In genomic region chr9:78542491-78543175, GRCh38 we compare ENCODE assay signal across 27 cellular contexts.
DNase-seq lines count a peak whose midpoint lies in the region; ATAC-seq and TF ChIP-seq lines count a peak whose summit lies in the region.
"Had no signal": no experiment of that assay in that cellular context is flagged by ENCODE, and none has a peak within 500 bp of the region (broad histone marks: within the 10 kb centered on the region; RNA-seq: fewer than 3 reads in every experiment).

No MANE protein-coding gene starts in this region.

- H3K9ac ChIP-seq in HUES6 (ENCODE audit: low read length) = no peak overlapping the region

- H3K9me3 ChIP-seq in HUES6 (ENCODE audit: control insufficient read depth, insufficient read depth, low read depth, low read length) (no peaks in the 10 kb centered on the region), heart right ventricle (no peaks in the 10 kb centered on the region)
- H3K9me3 ChIP-seq: ascending aorta, BE2C, mucosa of descending colon, neutrophil, psoas muscle had no signal

- H3K27me3 ChIP-seq in HUES6 (ENCODE audit: control insufficient read depth, insufficient read depth, low read length) = no peaks in the 10 kb centered on the region
- H3K27me3 ChIP-seq in heart right ventricle = peaks cover 0 to 4% (median 0%) of the 10 kb centered on the region in 7 donors
- H3K27me3 ChIP-seq: ascending aorta, BE2C, neutrophil had no signal

- peaks cover 2% of the 10 kb centered on the region for H3K9me3 Mint-ChIP-seq in glutamatergic neuron (ENCODE audit: unreplicated experiment)
- H3K9me3 Mint-ChIP-seq in neural crest cell = peaks cover 2% of the 10 kb centered on the region
- H3K9me3 Mint-ChIP-seq: activated naive CD4-positive, alpha-beta T cell treated with anti-CD3 and anti-CD28 coated beads, Interleukin-2, amount 50 U/mL, for 72 hours; activated T-helper 2 cell treated with anti-CD3 and anti-CD28 coated beads, Interferon-gamma antibody, Interleukin-2, Interleukin-4, amounts not matched to agents 10 μg/mL and 5 μg/mL and 100 μg/mL, durations not matched to agents 14 hours and 24 hours and 36 hours; type B pancreatic cell had no signal

- no peak for TF ChIP-seq POLR2A in erythroblast (IDR thresholded peaks at IDR 0.05; ENCODE audit: low read length)

- peaks cover 31% of the 10 kb centered on the region for H3K4me1 ChIP-seq in HUES6 (ENCODE audit: control insufficient read depth, insufficient read depth, low read length)
- H3K4me1 ChIP-seq in heart right ventricle = no peaks in the 10 kb centered on the region
- H3K4me1 ChIP-seq: ascending aorta had no signal

- peak; percentile 20 for DNase-seq in Ammon's horn (ENCODE audit: low spot score)
- DNase-seq in glutamatergic neuron = peak; percentile 21
- no peak for DNase-seq in neural crest cell (ENCODE audit: low read depth, low spot score)
- DNase-seq in heart right ventricle = no peak
- no peak for DNase-seq in DMS114 treated with DMSO at 0.1 percent for 48 hours (lab: John Stamatoyannopoulos, UW; ENCODE audit: unreplicated experiment)
- no peak for DNase-seq in erythroblast (lab: John Stamatoyannopoulos, UW)
- DNase-seq: BE2C; central memory CD4-positive, alpha-beta T cell; dermis blood vessel endothelial cell; DND-41; HCEC 1CT; mucosa of descending colon; NCI-H1105; NCI-H1930; NCI-H226; NCI-H82; OCI-M1; psoas muscle had no signal

- H3K27ac Mint-ChIP-seq in glutamatergic neuron (ENCODE audit: unreplicated experiment) = no peak overlapping the region
- H3K27ac Mint-ChIP-seq in neural crest cell (ENCODE audit: unreplicated experiment) = peak overlapping the region; percentile 12
- H3K27ac Mint-ChIP-seq: activated T-helper 2 cell treated with anti-CD3 and anti-CD28 coated beads, Interferon-gamma antibody, Interleukin-2, Interleukin-4, amounts not matched to agents 10 μg/mL and 5 μg/mL and 100 μg/mL, durations not matched to agents 14 hours and 24 hours and 36 hours; IgD-negative memory B cell; type B pancreatic cell had no signal

- 74 to 81% methylated on average over 14 of the region's 14 CpGs for whole genome bisulfite sequencing in heart right ventricle, 2 donors

- H3K36me3 ChIP-seq in HUES6 (ENCODE audit: control insufficient read depth, insufficient read depth, low read length) = no peaks in the 10 kb centered on the region
- H3K36me3 ChIP-seq in heart right ventricle = no peaks in the 10 kb centered on the region
- H3K36me3 ChIP-seq: ascending aorta, BE2C, neutrophil had no signal

- ATAC-seq in heart right ventricle = no peak
- no peak for ATAC-seq in GM19467 (IDR thresholded peaks at IDR 0.05; ENCODE audit: unreplicated experiment)
- ATAC-seq: activated naive CD4-positive, alpha-beta T cell treated with anti-CD3 and anti-CD28 coated beads, Interleukin-2, amount 50 U/mL, for 72 hours; mucosa of descending colon had no signal

- H3K4me3 ChIP-seq in HUES6 (ENCODE audit: low read depth, low read length) (0 out of 2 replicates have a peak overlapping the region, but pooled peaks have one; percentile 2), heart right ventricle (no peak overlapping the region)
- H3K4me3 ChIP-seq: ascending aorta, mucosa of descending colon, psoas muscle, skin epidermis had no signal

- TF ChIP-seq CTCF in glutamatergic neuron (IDR thresholded peaks at IDR 0.05; ENCODE audit: partially characterized antibody, unreplicated experiment) (no peak), neural crest cell (conservative IDR thresholded peaks at IDR 0.05) (no peak), heart right ventricle (IDR thresholded peaks at IDR 0.05) (no peak)

- intact Hi-C loops in heart right ventricle (cut with DNase I) = loop anchor here in 1 of 10 donors (10.0 kb wide), 1 partner anchor 92 kb away; no protein-coding TSS in a partner anchor

- H3K36me3 Mint-ChIP-seq in glutamatergic neuron (ENCODE audit: unreplicated experiment) (no peaks in the 10 kb centered on the region), neural crest cell (ENCODE audit: low read depth) (no peaks in the 10 kb centered on the region)
- H3K36me3 Mint-ChIP-seq: activated naive CD4-positive, alpha-beta T cell treated with anti-CD3 and anti-CD28 coated beads, Interleukin-2, amount 50 U/mL, for 72 hours; IgD-negative memory B cell; type B pancreatic cell had no signal

- H3K27ac ChIP-seq in HUES6 (ENCODE audit: low read depth, low read length) = no peak overlapping the region
- no peak overlapping the region for H3K27ac ChIP-seq in heart right ventricle
- H3K27ac ChIP-seq: ascending aorta, neutrophil, psoas muscle, skin epidermis had no signal

- H3K4me1 Mint-ChIP-seq in glutamatergic neuron (ENCODE audit: low read depth, unreplicated experiment) (peaks cover 4% of the 10 kb centered on the region), neural crest cell (peaks cover 27% of the 10 kb centered on the region)
- H3K4me1 Mint-ChIP-seq: IgD-negative memory B cell had no signal

- H3K27me3 Mint-ChIP-seq in glutamatergic neuron (ENCODE audit: unreplicated experiment) (no peaks in the 10 kb centered on the region), neural crest cell (ENCODE audit: low read depth) (no peaks in the 10 kb centered on the region)

- H3K4me3 Mint-ChIP-seq in glutamatergic neuron (ENCODE audit: unreplicated experiment) = no peak overlapping the region
- no peak overlapping the region for H3K4me3 Mint-ChIP-seq in neural crest cell
- H3K4me3 Mint-ChIP-seq: IgD-negative memory B cell, type B pancreatic cell had no signal

Comparison
In these comparisons a context has a peak if more than half of its experiments do, and no peak if none do; other contexts are left out.
1. DNase-seq: peak in Ammon's horn (single experiment) and glutamatergic neuron (single experiment); none in neural crest cell (single experiment), heart right ventricle (0 of 2), DMS114 treated with DMSO at 0.1 percent for 48 hours (single experiment) and erythroblast (0 of 2).